ENCODE assay signal across 8 cellular contexts in the genomic region with DNA sequence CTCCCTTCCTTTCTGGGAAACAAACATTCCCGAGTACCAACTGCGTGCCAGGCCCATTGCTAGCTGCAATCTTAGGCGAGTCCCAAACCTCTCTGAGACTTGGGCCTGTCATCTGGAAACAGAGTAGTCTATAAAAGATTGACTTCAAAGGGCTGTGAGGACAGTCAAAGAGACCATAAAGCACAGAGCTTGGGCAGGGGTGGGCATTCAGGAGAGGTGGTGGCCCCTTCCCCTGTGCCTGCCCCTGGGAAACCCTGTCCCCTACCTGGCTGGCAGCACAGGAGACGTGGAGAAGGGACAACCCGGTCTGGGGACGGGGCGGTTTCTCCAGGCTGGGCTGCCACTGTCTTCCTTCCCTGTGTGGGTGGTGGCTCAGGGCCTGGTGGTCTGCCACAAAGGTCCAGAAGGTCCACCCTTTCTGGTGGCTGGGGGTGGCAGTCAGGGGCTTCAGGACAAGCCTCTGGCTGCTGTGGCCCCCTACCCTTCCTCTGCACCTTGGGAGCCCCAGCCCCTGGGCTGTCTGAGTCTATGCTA. TPM values are rescaled to one million over a fixed set of nuclear protein-coding genes. Genes with fewer than 3 reads are reported as not detected.
DNase-seq lines count a peak whose midpoint lies in the region; ATAC-seq and TF ChIP-seq lines count a peak whose summit lies in the region.

No MANE protein-coding gene starts in this region.

- H3K4me3 ChIP-seq in KMS-11 (IDR thresholded peaks at IDR 0.05; ENCODE audit: insufficient read depth, low read depth, low read length) (no peak overlapping the region), brain microvascular endothelial cell (ENCODE audit: low read depth, low read length) (no peak overlapping the region)

- peaks cover 65% of the 10 kb centered on the region for H3K4me1 Mint-ChIP-seq in activated T-cell treated with anti-CD3 and anti-CD28 coated beads, Interleukin-2, amount 50 U/mL, for 24 hours (ENCODE audit: low read depth)
- H3K4me1 Mint-ChIP-seq in stimulated activated naive CD8-positive, alpha-beta T cell treated with anti-CD3 and anti-CD28 coated beads, Interleukin-15, Interleukin-2, amounts not matched to agents 100 ng/mL and 50 ng/mL, for 24 hours (ENCODE audit: low read depth), result peaks cover 64% of the 10 kb centered on the region

- intact Hi-C loops in cardiac septum (cut with DNase I), result loop anchor here (2.0 kb wide), 1 partner anchor 28 kb away; no protein-coding TSS in a partner anchor

- no peak for DNase-seq in activated T-cell treated with anti-CD3 and anti-CD28 coated beads, Interleukin-2, amount 50 U/mL, for 24 hours
- DNase-seq in activated T-cell treated with anti-CD3 and anti-CD28 coated beads, Interleukin-2, amount 50 U/mL, for 1 hour, result no peak
- no peak for DNase-seq in brain microvascular endothelial cell
- no peak for DNase-seq in GDM1 (lab: John Stamatoyannopoulos, UW)
- no peak for DNase-seq in cardiac septum (ENCODE audit: low spot score)

- no peak for ATAC-seq in GM19328 (IDR thresholded peaks at IDR 0.05; ENCODE audit: unreplicated experiment)

- no peaks in the 10 kb centered on the region for H4K20me1 ChIP-seq in KMS-11 (ENCODE audit: insufficient read depth)

- H3K9me3 Mint-ChIP-seq in activated T-cell treated with anti-CD3 and anti-CD28 coated beads, Interleukin-2, amount 50 U/mL, for 24 hours, result no peaks in the 10 kb centered on the region
- no peaks in the 10 kb centered on the region for H3K9me3 Mint-ChIP-seq in stimulated activated naive CD8-positive, alpha-beta T cell treated with anti-CD3 and anti-CD28 coated beads, Interleukin-15, Interleukin-2, amounts not matched to agents 100 ng/mL and 50 ng/mL, for 24 hours

- peak overlapping the region; percentile 55; the same call in 1 of the 2 replicates for H3K4me2 ChIP-seq in KMS-11

- no peaks in the 10 kb centered on the region for H3K36me3 ChIP-seq in KMS-11 (ENCODE audit: insufficient read depth)
- no peaks in the 10 kb centered on the region for H3K36me3 ChIP-seq in brain microvascular endothelial cell (replicated peaks)

- no peaks in the 10 kb centered on the region for H3K27me3 ChIP-seq in KMS-11 (ENCODE audit: insufficient read depth, low read depth)
- H3K27me3 ChIP-seq in brain microvascular endothelial cell (replicated peaks), result no peaks in the 10 kb centered on the region

- H3K9ac ChIP-seq in KMS-11, result peak overlapping the region; percentile 60

- TF ChIP-seq CTCF in KMS-11 (conservative IDR thresholded peaks at IDR 0.05; ENCODE audit: low read depth, low read length) (no peak), brain microvascular endothelial cell (IDR thresholded peaks at IDR 0.05; ENCODE audit: low read depth, low read length, missing control alignments) (no peak)

- peak overlapping the region; percentile 39 for H3K4me3 Mint-ChIP-seq in activated T-cell treated with anti-CD3 and anti-CD28 coated beads, Interleukin-2, amount 50 U/mL, for 24 hours
- H3K4me3 Mint-ChIP-seq in stimulated activated naive CD8-positive, alpha-beta T cell treated with anti-CD3 and anti-CD28 coated beads, Interleukin-15, Interleukin-2, amounts not matched to agents 100 ng/mL and 50 ng/mL, for 24 hours, result peak overlapping the region; percentile 84

- H3K36me3 Mint-ChIP-seq in activated T-cell treated with anti-CD3 and anti-CD28 coated beads, Interleukin-2, amount 50 U/mL, for 24 hours (ENCODE audit: low read depth), result no peaks in the 10 kb centered on the region
- H3K36me3 Mint-ChIP-seq in stimulated activated naive CD8-positive, alpha-beta T cell treated with anti-CD3 and anti-CD28 coated beads, Interleukin-15, Interleukin-2, amounts not matched to agents 100 ng/mL and 50 ng/mL, for 24 hours (ENCODE audit: low read depth), result peaks cover 5% of the 10 kb centered on the region

- peaks cover 26% of the 10 kb centered on the region for H3K4me1 ChIP-seq in KMS-11 (ENCODE audit: low read depth, poor library complexity, severe bottlenecking)

- peak overlapping the region; percentile 89 for H3K27ac Mint-ChIP-seq in activated T-cell treated with anti-CD3 and anti-CD28 coated beads, Interleukin-2, amount 50 U/mL, for 24 hours
- peak overlapping the region; percentile 99 for H3K27ac Mint-ChIP-seq in stimulated activated naive CD8-positive, alpha-beta T cell treated with anti-CD3 and anti-CD28 coated beads, Interleukin-15, Interleukin-2, amounts not matched to agents 100 ng/mL and 50 ng/mL, for 24 hours

- H3K27ac ChIP-seq in KMS-11 (peak overlapping the region; percentile 58), brain microvascular endothelial cell (peak overlapping the region; percentile 29)

- H3K79me2 ChIP-seq in KMS-11 (ENCODE audit: insufficient read depth, low read depth), result no peaks in the 10 kb centered on the region

- in situ Hi-C loops in brain microvascular endothelial cell (cut with HindIII; ENCODE audit: low pct_ligation_motif_present, low sequenced_read_pairs), result no loop called here

- H3K27me3 Mint-ChIP-seq in activated T-cell treated with anti-CD3 and anti-CD28 coated beads, Interleukin-2, amount 50 U/mL, for 24 hours, result no peaks in the 10 kb centered on the region
- peaks cover 8% of the 10 kb centered on the region for H3K27me3 Mint-ChIP-seq in stimulated activated naive CD8-positive, alpha-beta T cell treated with anti-CD3 and anti-CD28 coated beads, Interleukin-15, Interleukin-2, amounts not matched to agents 100 ng/mL and 50 ng/mL, for 24 hours

- H2AFZ ChIP-seq in KMS-11 (ENCODE audit: low read depth), result peak overlapping the region; percentile 70

RNA-seq across cellular contexts. Expression of gene FOSL2, which starts 33.9 kb away (rescaled TPM):
- 65.4 TPM for total RNA-seq in cardiac septum
